14 cellular contexts compared by ENCODE assay signal in genomic region chr6:155328539-155329459, GRCh38. TPM values are rescaled to one million over a fixed set of nuclear protein-coding genes. Genes with fewer than 3 reads are reported as not detected.
DNase-seq lines count a peak whose midpoint lies in the region; ATAC-seq and TF ChIP-seq lines count a peak whose summit lies in the region.
"Had no signal": no experiment of that assay in that cellular context is flagged by ENCODE, and none has a peak within 500 bp of the region (broad histone marks: within the 10 kb centered on the region; RNA-seq: fewer than 3 reads in every experiment).

No MANE protein-coding gene starts in this region.

- no peak overlapping the region; the same call in 1 of the 2 replicates for H3K27ac Mint-ChIP-seq in GM23338

- no peak overlapping the region for H3K4me3 ChIP-seq in BLaER1 treated with 17β-estradiol and CSF1 and Interleukin-3, amounts not matched to agents 10 nM and 100 nM
- H3K4me3 ChIP-seq in GM23338 (no peak overlapping the region), OCI-LY1 (ENCODE audit: low read depth, low read length, poor library complexity, severe bottlenecking) (no peak overlapping the region)
- H3K4me3 ChIP-seq: psoas muscle had no signal

- no peak for ATAC-seq in GM23338
- peak; percentile 79 for ATAC-seq in left colon
- ATAC-seq in GM18520 (IDR thresholded peaks at IDR 0.05; ENCODE audit: unreplicated experiment) = no peak
- ATAC-seq in HG03469 (IDR thresholded peaks at IDR 0.05; ENCODE audit: unreplicated experiment) = no peak
- ATAC-seq: psoas muscle had no signal

- H3F3A ChIP-seq in GM23338 (replicated peaks; ENCODE audit: low read depth) = no peaks in the 10 kb centered on the region
- no peaks in the 10 kb centered on the region for H3F3A ChIP-seq in OCI-LY1 (ENCODE audit: insufficient read depth, low read length)

- H3K4me1 ChIP-seq in BLaER1 treated with 17β-estradiol and CSF1 and Interleukin-3, amounts not matched to agents 10 nM and 100 nM = peaks cover 7 to 26% (median 21%) of the 10 kb centered on the region in 10 experiments; a peak in 19 of 20 replicates
- H3K4me1 ChIP-seq in GM23338 (ENCODE audit: insufficient read depth) (peaks cover 6% of the 10 kb centered on the region; the same call in 1 of the 2 replicates), OCI-LY1 (ENCODE audit: insufficient read depth, low read length, severe bottlenecking) (peaks cover 27% of the 10 kb centered on the region)

- no peak overlapping the region for H3K4me3 Mint-ChIP-seq in GM23338
- H3K4me3 Mint-ChIP-seq: activated T-cell treated with anti-CD3 and anti-CD28 coated beads, Interleukin-2, amount 50 U/mL, for 72 hours had no signal

- peaks cover 13% of the 10 kb centered on the region for H3K4me1 Mint-ChIP-seq in GM23338

- no peak for DNase-seq in GM23338 (ENCODE audit: low spot score)
- DNase-seq in left colon = peak; percentile 45 to 63
- DNase-seq in NCI-H1092 (lab: John Stamatoyannopoulos, UW) = no peak
- no peak for DNase-seq in AML-193 (lab: John Stamatoyannopoulos, UW)
- DNase-seq: activated T-cell treated with anti-CD3 and anti-CD28 coated beads, Interleukin-2, amount 50 U/mL, for 72 hours; NCI-H1694; psoas muscle; stimulated activated CD4-positive, alpha-beta T cell treated with anti-CD3 and anti-CD28 coated beads, Interleukin-2, amount 100 ng/mL, for 48 hours; stimulated activated naive CD4-positive, alpha-beta T cell treated with Interleukin-2 at 50 U/mL for 16 hours; WERI-Rb-1 had no signal

- intact Hi-C loops in left colon (cut with DNase I, micrococcal nuclease) = loop anchor here in 1 of 2 donors (5.0 kb wide), 1 partner anchor 199 kb away; no protein-coding TSS in a partner anchor

- H3K9me3 ChIP-seq in BLaER1 treated with 17β-estradiol and CSF1 and Interleukin-3, amounts not matched to agents 10 nM and 100 nM (replicated peaks in 1 of 11) = no peaks in the 10 kb centered on the region
- H3K9me3 ChIP-seq in OCI-LY1 (ENCODE audit: low read length) = no peaks in the 10 kb centered on the region
- H3K9me3 ChIP-seq: psoas muscle had no signal

- no peaks in the 10 kb centered on the region for H3K9me3 Mint-ChIP-seq in GM23338
- H3K9me3 Mint-ChIP-seq: activated T-cell treated with anti-CD3 and anti-CD28 coated beads, Interleukin-2, amount 50 U/mL, for 72 hours had no signal

- H3K4me2 ChIP-seq in BLaER1 treated with 17β-estradiol and CSF1 and Interleukin-3, amounts not matched to agents 10 nM and 100 nM = peak overlapping the region in 6 of 11 experiments; percentile 4 to 60 (median 20); a peak in 8 of 22 replicates
- H3K4me2 ChIP-seq in GM23338 (peak overlapping the region; percentile 31; the same call in 1 of the 2 replicates), OCI-LY1 (ENCODE audit: low read length) (no peak overlapping the region)

- H3K27ac ChIP-seq in BLaER1 treated with 17β-estradiol and CSF1 and Interleukin-3, amounts not matched to agents 10 nM and 100 nM = peak overlapping the region in 10 of 11 experiments; percentile 9 to 59 (median 50); a peak in 17 of 22 replicates
- no peak overlapping the region for H3K27ac ChIP-seq in GM23338 (ENCODE audit: low read depth)
- peak overlapping the region; percentile 41 for H3K27ac ChIP-seq in OCI-LY1 (ENCODE audit: low read depth, low read length, poor library complexity, severe bottlenecking)
- H3K27ac ChIP-seq: psoas muscle, WERI-Rb-1 had no signal

- H3K9ac ChIP-seq in BLaER1 treated with 17β-estradiol and CSF1 and Interleukin-3, amounts not matched to agents 10 nM and 100 nM = peak overlapping the region in 4 of 11 experiments; percentile 0 to 43 (median 16); a peak in 4 of 22 replicates
- no peak overlapping the region for H3K9ac ChIP-seq in OCI-LY1 (ENCODE audit: low read length)

- no peaks in the 10 kb centered on the region for H3K9me2 ChIP-seq in GM23338 (ENCODE audit: insufficient read depth)
- no peaks in the 10 kb centered on the region for H3K9me2 ChIP-seq in OCI-LY1 (ENCODE audit: low read depth, low read length)

- H3K36me3 Mint-ChIP-seq in GM23338 (ENCODE audit: low read depth) = no peaks in the 10 kb centered on the region

- TF ChIP-seq CTCF in GM23338 (conservative IDR thresholded peaks at IDR 0.05; ENCODE audit: low read depth in 2 of 2) (no peak), OCI-LY1 (IDR thresholded peaks at IDR 0.05; ENCODE audit: low read length) (no peak)

- H4K20me1 ChIP-seq in BLaER1 treated with 17β-estradiol and CSF1 and Interleukin-3, amounts not matched to agents 10 nM and 100 nM = no peaks in the 10 kb centered on the region
- H4K20me1 ChIP-seq in GM23338 (replicated peaks; ENCODE audit: insufficient read depth) (no peaks in the 10 kb centered on the region), OCI-LY1 (ENCODE audit: insufficient read depth, low read length) (no peaks in the 10 kb centered on the region)

- H3K79me2 ChIP-seq in GM23338 (replicated peaks; ENCODE audit: insufficient read depth) (no peaks in the 10 kb centered on the region), OCI-LY1 (ENCODE audit: insufficient read depth, low read length) (no peaks in the 10 kb centered on the region)

- no peaks in the 10 kb centered on the region for H3K27me3 ChIP-seq in BLaER1 treated with 17β-estradiol and CSF1 and Interleukin-3, amounts not matched to agents 10 nM and 100 nM
- H3K27me3 ChIP-seq in GM23338 (ENCODE audit: insufficient read depth) (no peaks in the 10 kb centered on the region), OCI-LY1 (ENCODE audit: insufficient read depth, low read length) (no peaks in the 10 kb centered on the region)

- no peaks in the 10 kb centered on the region for H3K27me3 Mint-ChIP-seq in GM23338 (ENCODE audit: insufficient read depth, low read depth, poor library complexity)

- H3K36me3 ChIP-seq in BLaER1 treated with 17β-estradiol and CSF1 and Interleukin-3, amounts not matched to agents 10 nM and 100 nM = no peaks in the 10 kb centered on the region
- H3K36me3 ChIP-seq in GM23338 (ENCODE audit: insufficient read depth) (no peaks in the 10 kb centered on the region), OCI-LY1 (ENCODE audit: insufficient read depth, low read length) (no peaks in the 10 kb centered on the region)
- H3K36me3 ChIP-seq: WERI-Rb-1 had no signal

- H2AFZ ChIP-seq in GM23338 = peak overlapping the region; percentile 53
- H2AFZ ChIP-seq in OCI-LY1 (ENCODE audit: low read length) = peak overlapping the region; percentile 96; the same call in 1 of the 2 replicates

TF ChIP-seq in GM23338, 12 proteins besides CTCF, POLR2A, EP300 and RAD21 (continues in another document):
- TF ChIP-seq NANOG (IDR thresholded peaks at IDR 0.05; ENCODE audit: borderline replicate concordance) (no peak), ZNF114 (CRISPR knock-in tag; IDR thresholded peaks at IDR 0.05) (no peak), REST (IDR thresholded peaks at IDR 0.05; ENCODE audit: unreplicated experiment) (no peak), EZH2phosphoT487 (IDR thresholded peaks at IDR 0.05; ENCODE audit: unreplicated experiment) (no peak), EZH2 (IDR thresholded peaks at IDR 0.05; ENCODE audit: low read depth, unreplicated experiment) (no peak)

RNA-seq across cellular contexts. Expression of gene TFB1M, which starts 14.5 kb away (rescaled TPM):
- 37.5 and 51.1 TPM in 2 replicates for total RNA-seq in GM23338 (2014; rRNA removed; shearing (Covaris generic))
- polyA plus RNA-seq in GM23338 (2016; fragmentation: Nextera tagmentation; extraction: Ambion mirVana) = 66.9 and 69.6 TPM in 2 replicates
- 10 to 100 TPM; 21.8 to 26.7 TPM for total RNA-seq in left colon

Comparison
In these comparisons a context has a peak if more than half of its experiments do, and no peak if none do; other contexts are left out.
1. DNase-seq: peak in left colon (2 of 2); none in GM23338 (single experiment), NCI-H1092 (single experiment) and AML-193 (0 of 2).